16 cellular contexts compared by ENCODE assay signal in genomic region chr16:81693047-81693446, GRCh38.
DNase-seq lines count a peak whose midpoint lies in the region; ATAC-seq and TF ChIP-seq lines count a peak whose summit lies in the region.
"Had no signal": no experiment of that assay in that cellular context is flagged by ENCODE, and none has a peak within 500 bp of the region (broad histone marks: within the 10 kb centered on the region; RNA-seq: fewer than 3 reads in every experiment).

No MANE protein-coding gene starts in this region.

- no peaks in the 10 kb centered on the region for H3K4me1 ChIP-seq in colonic mucosa
- H3K4me1 ChIP-seq in mesodermal cell (ENCODE audit: control insufficient read depth, insufficient read depth, low read length, poor library complexity, severe bottlenecking) = peaks cover 26% of the 10 kb centered on the region
- H3K4me1 ChIP-seq in stomach smooth muscle (ENCODE audit: control insufficient read depth, insufficient read depth, low read length) = peaks cover 72% of the 10 kb centered on the region

- H3K27me3 Mint-ChIP-seq in activated T-cell treated with anti-CD3 and anti-CD28 coated beads, Interleukin-2, amount 50 U/mL, for 24 hours = no peaks in the 10 kb centered on the region
- no peaks in the 10 kb centered on the region for H3K27me3 Mint-ChIP-seq in activated T-cell treated with anti-CD3 and anti-CD28 coated beads, Interleukin-2, amount 50 U/mL, for 72 hours (ENCODE audit: low read depth)
- H3K27me3 Mint-ChIP-seq: activated CD4-positive, alpha-beta T cell treated with anti-CD3 and anti-CD28 coated beads, Interleukin-2, amount 10 ng/mL, durations not matched to agents 7 days and 5 days had no signal

- peak overlapping the region; percentile 14 for H3K27ac Mint-ChIP-seq in activated T-cell treated with anti-CD3 and anti-CD28 coated beads, Interleukin-2, amount 50 U/mL, for 24 hours
- H3K27ac Mint-ChIP-seq in activated T-cell treated with anti-CD3 and anti-CD28 coated beads, Interleukin-2, amount 50 U/mL, for 72 hours = no peak overlapping the region
- H3K27ac Mint-ChIP-seq: activated CD4-positive, alpha-beta T cell treated with anti-CD3 and anti-CD28 coated beads, Interleukin-2, amount 10 ng/mL, durations not matched to agents 7 days and 5 days; CD8-positive, alpha-beta T cell had no signal

- no peak overlapping the region for H3K4me3 Mint-ChIP-seq in activated T-cell treated with anti-CD3 and anti-CD28 coated beads, Interleukin-2, amount 50 U/mL, for 24 hours
- H3K4me3 Mint-ChIP-seq in activated T-cell treated with anti-CD3 and anti-CD28 coated beads, Interleukin-2, amount 50 U/mL, for 72 hours = no peak overlapping the region
- H3K4me3 Mint-ChIP-seq: activated CD4-positive, alpha-beta T cell treated with anti-CD3 and anti-CD28 coated beads, Interleukin-2, amount 10 ng/mL, durations not matched to agents 7 days and 5 days; CD8-positive, alpha-beta T cell had no signal

- intact Hi-C loops in colonic mucosa (cut with DNase I) = no loop called here

- H3K27me3 ChIP-seq in colonic mucosa (no peaks in the 10 kb centered on the region), stomach smooth muscle (ENCODE audit: control insufficient read depth in 1 of 2, insufficient read depth in 2 of 2, low read length in 2 of 2) (no peaks in the 10 kb centered on the region)

- peaks cover 9% of the 10 kb centered on the region for H3K36me3 ChIP-seq in colonic mucosa
- peaks cover 56% of the 10 kb centered on the region for H3K36me3 ChIP-seq in mesodermal cell (ENCODE audit: control insufficient read depth, insufficient read depth, low read length)
- H3K36me3 ChIP-seq in stomach smooth muscle (ENCODE audit: control insufficient read depth in 2 of 2, insufficient read depth in 2 of 2, low read length in 2 of 2) = peaks cover 20 to 24% of the 10 kb centered on the region in 2 donors

- no peak overlapping the region for H3K4me3 ChIP-seq in colonic mucosa
- no peak overlapping the region for H3K4me3 ChIP-seq in mesodermal cell (ENCODE audit: extremely low read depth, insufficient read depth, low read length, poor library complexity, severe bottlenecking)
- peak overlapping the region in 1 of 2 donors; percentile 15 for H3K4me3 ChIP-seq in stomach smooth muscle (ENCODE audit: low read length in 2 of 2)

- peak overlapping the region; percentile 40 for H3K27ac ChIP-seq in colonic mucosa
- H3K27ac ChIP-seq in mesodermal cell (ENCODE audit: low read depth, low read length, severe bottlenecking) = peak overlapping the region; percentile 3
- peak overlapping the region; percentile 98 for H3K27ac ChIP-seq in stomach smooth muscle (ENCODE audit: low read length)

- WGBS in mesodermal cell (ENCODE audit: insufficient coverage in 2 of 2), 2 experiments = 93 to 96% methylated on average over 13 to 17 of the region's 17 CpGs

- H3K9me3 ChIP-seq in colonic mucosa (no peaks in the 10 kb centered on the region), mesodermal cell (ENCODE audit: control insufficient read depth, low read length) (no peaks in the 10 kb centered on the region), stomach smooth muscle (ENCODE audit: control insufficient read depth in 2 of 2, low read length in 2 of 2) (no peaks in the 10 kb centered on the region)

- no peak for DNase-seq in activated T-cell treated with anti-CD3 and anti-CD28 coated beads, Interleukin-2, amount 50 U/mL, for 24 hours
- no peak for DNase-seq in activated T-cell treated with anti-CD3 and anti-CD28 coated beads, Interleukin-2, amount 50 U/mL, for 72 hours
- DNase-seq in colonic mucosa (no peak), kidney tubule cell (ENCODE audit: low spot score) (no peak), DMS53 (lab: John Stamatoyannopoulos, UW) (no peak), kidney glomerular epithelial cell (lab: John Stamatoyannopoulos, UW) (no peak)
- DNase-seq: 8988T; activated CD4-positive, alpha-beta T cell treated with anti-CD3 and anti-CD28 coated beads, Interleukin-2, amount 10 ng/mL, durations not matched to agents 7 days and 5 days; amniotic stem cell; CD8-positive, alpha-beta T cell; NCI-H2107; NK-92 treated with Interleukin-12 subunit alpha and Interleukin-12 subunit beta, amount 100 ng/mL, for 24 hours; stimulated activated CD4-positive, alpha-beta T cell treated with anti-CD3 and anti-CD28 coated beads, Interleukin-4, amount 100 ng/mL, for 24 hours had no signal

- ATAC-seq in activated T-cell treated with anti-CD3 and anti-CD28 coated beads, Interleukin-2, amount 50 U/mL, for 72 hours (replicated peaks in 1 of 2) = no peak
- ATAC-seq: CD8-positive, alpha-beta T cell; Right ventricle myocardium inferior had no signal

- H3K9ac ChIP-seq in colonic mucosa (ENCODE audit: low read depth in 2 of 2, low read length in 2 of 2) (no peak overlapping the region), stomach smooth muscle (ENCODE audit: low read length in 2 of 2) (peak overlapping the region; percentile 16 to 51)

- no peaks in the 10 kb centered on the region for H3K9me3 Mint-ChIP-seq in activated T-cell treated with anti-CD3 and anti-CD28 coated beads, Interleukin-2, amount 50 U/mL, for 24 hours
- no peaks in the 10 kb centered on the region for H3K9me3 Mint-ChIP-seq in activated T-cell treated with anti-CD3 and anti-CD28 coated beads, Interleukin-2, amount 50 U/mL, for 72 hours
- H3K9me3 Mint-ChIP-seq: activated CD4-positive, alpha-beta T cell treated with anti-CD3 and anti-CD28 coated beads, Interleukin-2, amount 10 ng/mL, durations not matched to agents 7 days and 5 days; CD8-positive, alpha-beta T cell had no signal

- no peak for TF ChIP-seq CTCF in colonic mucosa (IDR thresholded peaks at IDR 0.05)

- peaks cover 46% of the 10 kb centered on the region for H3K36me3 Mint-ChIP-seq in activated T-cell treated with anti-CD3 and anti-CD28 coated beads, Interleukin-2, amount 50 U/mL, for 24 hours (ENCODE audit: low read depth)
- H3K36me3 Mint-ChIP-seq in activated T-cell treated with anti-CD3 and anti-CD28 coated beads, Interleukin-2, amount 50 U/mL, for 72 hours (ENCODE audit: insufficient read depth in 2 of 2) = peaks cover 0 to 2% of the 10 kb centered on the region in 2 donors

- H3K4me1 Mint-ChIP-seq in activated T-cell treated with anti-CD3 and anti-CD28 coated beads, Interleukin-2, amount 50 U/mL, for 24 hours (ENCODE audit: low read depth) = peaks cover 6% of the 10 kb centered on the region
- H3K4me1 Mint-ChIP-seq in activated T-cell treated with anti-CD3 and anti-CD28 coated beads, Interleukin-2, amount 50 U/mL, for 72 hours (ENCODE audit: low read depth) = peaks cover 15% of the 10 kb centered on the region

Comparison
In these comparisons a context has a peak if more than half of its experiments do, and no peak if none do; other contexts are left out.
1. H3K27ac ChIP-seq: peak in every context shown above with its lines; median percentile 98 in stomach smooth muscle; 40 in colonic mucosa; 3 in mesodermal cell.
2. H3K9ac ChIP-seq: peak in stomach smooth muscle (2 of 2); none in colonic mucosa (0 of 2).